ENCODE assay signal across 28 cellular contexts in the genomic region with DNA sequence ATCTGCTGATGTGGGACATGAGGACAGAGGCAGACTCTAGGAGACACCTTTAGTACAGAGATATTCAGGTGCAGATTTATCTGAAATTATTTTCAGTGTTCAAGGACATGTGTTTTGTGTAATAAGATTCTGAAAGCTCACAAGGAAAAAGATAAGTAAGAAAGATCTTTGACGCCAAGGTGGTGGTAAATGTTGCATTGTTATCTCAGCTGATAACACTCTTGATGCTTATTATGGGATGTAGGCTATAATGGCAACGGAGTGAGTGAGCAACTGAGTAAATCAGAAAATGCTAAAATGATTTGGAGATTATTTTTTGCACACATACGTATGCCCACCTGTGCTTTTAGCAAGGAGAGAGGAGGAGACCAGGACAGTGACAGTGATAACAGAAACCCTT.
"Had no signal": no experiment of that assay in that cellular context is flagged by ENCODE, and none has a peak within 500 bp of the region (broad histone marks: within the 10 kb centered on the region; RNA-seq: fewer than 3 reads in every experiment).

No MANE protein-coding gene starts in this region.

- H3K9me3 Mint-ChIP-seq: dendritic cell treated with granulocyte-macrophage colony-stimulating factor and Interleukin-4, amounts not matched to agents 40 ng/mL and 50 ng/mL, for 4 days; effector memory CD8-positive, alpha-beta T cell; mesothelial cell of epicardium had no signal

- H3K27ac Mint-ChIP-seq: dendritic cell treated with granulocyte-macrophage colony-stimulating factor and Interleukin-4, amounts not matched to agents 40 ng/mL and 50 ng/mL, for 4 days; effector memory CD8-positive, alpha-beta T cell; endodermal cell; mesothelial cell of epicardium had no signal

- ATAC-seq: effector memory CD8-positive, alpha-beta T cell; esophagus mucosa; gastrocnemius medialis; heart right ventricle; left lung; left ventricle myocardium superior; lower lobe of right lung; mucosa of descending colon; naive thymus-derived CD8-positive, alpha-beta T cell had no signal

- H3K27me3 ChIP-seq: colonic mucosa, esophagus squamous epithelium, gastrocnemius medialis, heart right ventricle, left lung had no signal

- H3K36me3 ChIP-seq: colonic mucosa, esophagus squamous epithelium, gastrocnemius medialis, heart right ventricle, left lung, lower lobe of right lung had no signal

- H3K4me3 ChIP-seq: colonic mucosa, esophagus squamous epithelium, gastrocnemius medialis, heart right ventricle, left lung, lower lobe of right lung, mucosa of descending colon had no signal

- H3K9me3 ChIP-seq: colonic mucosa, esophagus squamous epithelium, gastrocnemius medialis, heart right ventricle, left lung, lower lobe of right lung, mucosa of descending colon had no signal

- H3K4me3 Mint-ChIP-seq: dendritic cell treated with granulocyte-macrophage colony-stimulating factor and Interleukin-4, amounts not matched to agents 40 ng/mL and 50 ng/mL, for 4 days; effector memory CD8-positive, alpha-beta T cell; endodermal cell; mesothelial cell of epicardium; naive B cell had no signal

- FAIRE-seq: endometrium, islet of Langerhans had no signal

- DNase-seq: colonic mucosa; cortex of kidney; effector CD8-positive, alpha-beta T cell; effector memory CD8-positive, alpha-beta T cell; endodermal cell; erythroblast; esophagus squamous epithelium; foreskin fibroblast; foreskin melanocyte; gastrocnemius medialis; glutamatergic neuron; head of caudate nucleus; heart right ventricle; kidney; kidney glomerular epithelial cell; left lung; left ventricle myocardium superior; lower lobe of right lung; mesenchymal stem cell; mucosa of descending colon; naive B cell; naive thymus-derived CD8-positive, alpha-beta T cell had no signal

- H3K4me1 ChIP-seq: colonic mucosa, esophagus squamous epithelium, gastrocnemius medialis, left lung, lower lobe of right lung had no signal

- H3K36me3 Mint-ChIP-seq: mesothelial cell of epicardium; naive B cell; naive thymus-derived CD8-positive, alpha-beta T cell had no signal

- H3K4me1 Mint-ChIP-seq: naive B cell had no signal

- H3K27ac ChIP-seq: colonic mucosa, epithelial cell of prostate, esophagus squamous epithelium, gastrocnemius medialis, heart right ventricle, left lung, lower lobe of right lung had no signal

- H3K27me3 Mint-ChIP-seq: dendritic cell treated with granulocyte-macrophage colony-stimulating factor and Interleukin-4, amounts not matched to agents 40 ng/mL and 50 ng/mL, for 4 days; naive thymus-derived CD8-positive, alpha-beta T cell had no signal
